9 cellular contexts compared by ENCODE assay signal in the genomic region with DNA sequence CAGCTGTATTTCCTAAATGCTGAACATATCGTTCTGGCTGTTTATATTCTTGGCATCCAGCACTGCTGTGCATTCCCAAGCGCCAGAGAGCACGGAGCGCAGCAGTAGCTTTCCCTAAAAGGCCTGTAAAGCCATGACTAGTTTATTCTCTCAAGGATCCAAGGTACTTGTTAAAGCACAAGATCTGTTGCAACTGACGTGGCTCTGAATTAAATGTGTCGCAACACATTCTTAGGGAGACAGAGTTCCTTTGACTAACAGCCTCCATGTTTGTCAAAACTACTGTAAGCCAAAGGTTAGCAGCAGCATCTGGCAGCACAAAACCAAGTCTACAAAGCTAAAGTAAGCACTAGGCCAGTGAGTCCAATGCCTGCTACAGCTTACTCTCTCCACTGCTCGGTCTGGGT.
A peak's percentile ranks its signal among the peaks of the same experiment; 100 is the strongest.
DNase-seq lines count a peak whose midpoint lies in the region; ATAC-seq lines count a peak whose summit lies in the region.
"Had no signal": no experiment of that assay in that cellular context is flagged by ENCODE, and none has a peak within 500 bp of the region (broad histone marks: within the 10 kb centered on the region; RNA-seq: fewer than 3 reads in every experiment).

No MANE protein-coding gene starts in this region.

- no peak overlapping the region for H3K4me3 ChIP-seq in rectal smooth muscle tissue (ENCODE audit: low read length)

- H3K9ac ChIP-seq in rectal smooth muscle tissue (ENCODE audit: low read length): no peak overlapping the region

- peaks cover 12% of the 10 kb centered on the region for H3K4me1 ChIP-seq in rectal smooth muscle tissue (ENCODE audit: control insufficient read depth, insufficient read depth, low read length)

- peak overlapping the region; percentile 94 for H3K27ac ChIP-seq in rectal smooth muscle tissue (ENCODE audit: low read depth, low read length)

- H3K27me3 ChIP-seq in rectal smooth muscle tissue (ENCODE audit: control insufficient read depth, insufficient read depth, low read length): no peaks in the 10 kb centered on the region

- H3K36me3 ChIP-seq in rectal smooth muscle tissue (ENCODE audit: control insufficient read depth, insufficient read depth, low read length): no peaks in the 10 kb centered on the region

- DNase-seq in EL (peak; percentile 75), RPMI7951 (ENCODE audit: low read depth) (peak; percentile 66), foreskin melanocyte (peak; percentile 14), NCI-H774 (lab: John Stamatoyannopoulos, UW) (no peak)
- DNase-seq: stimulated activated naive CD4-positive, alpha-beta T cell had no signal

- ATAC-seq in GM21786 (IDR thresholded peaks at IDR 0.05; ENCODE audit: unreplicated experiment) (no peak), GM21447 (IDR thresholded peaks at IDR 0.05; ENCODE audit: unreplicated experiment) (no peak), GM21737 (IDR thresholded peaks at IDR 0.05; ENCODE audit: unreplicated experiment) (no peak)
